1 cellular context compared by ENCODE assay signal in the genomic region with DNA sequence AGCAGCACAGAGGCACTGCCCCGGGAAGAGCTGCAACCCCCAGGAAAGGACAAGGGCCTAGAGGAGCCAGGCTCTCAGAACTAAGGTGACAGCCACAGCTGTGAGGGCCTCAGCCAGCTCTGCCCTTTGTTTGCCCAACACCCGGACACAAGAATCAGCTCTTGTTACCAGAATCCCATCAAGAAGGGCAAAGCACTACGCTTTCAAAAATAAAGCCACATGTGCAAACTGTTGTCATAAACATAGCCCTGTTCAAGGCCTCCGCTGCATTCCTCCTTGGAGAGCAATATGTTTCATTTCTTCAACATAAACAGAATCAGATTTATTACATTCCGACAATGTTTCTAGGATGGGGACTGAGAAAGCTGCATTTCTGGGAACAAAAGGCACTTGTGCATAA.
TF ChIP-seq lines count a peak whose summit lies in the region.

No MANE protein-coding gene starts in this region.

TF ChIP-seq in IMR-90, 13 proteins besides CTCF, POLR2A, EP300 and RAD21:
- TF ChIP-seq MXI1 (IDR thresholded peaks at IDR 0.05; ENCODE audit: borderline replicate concordance, low read depth, low read length) (peak; percentile 88), SMC3 (IDR thresholded peaks at IDR 0.05; ENCODE audit: low read depth, low read length) (0 out of 2 replicates have a peak, but pooled peaks have one; percentile 1)
- TF ChIP-seq, protein P1, sequence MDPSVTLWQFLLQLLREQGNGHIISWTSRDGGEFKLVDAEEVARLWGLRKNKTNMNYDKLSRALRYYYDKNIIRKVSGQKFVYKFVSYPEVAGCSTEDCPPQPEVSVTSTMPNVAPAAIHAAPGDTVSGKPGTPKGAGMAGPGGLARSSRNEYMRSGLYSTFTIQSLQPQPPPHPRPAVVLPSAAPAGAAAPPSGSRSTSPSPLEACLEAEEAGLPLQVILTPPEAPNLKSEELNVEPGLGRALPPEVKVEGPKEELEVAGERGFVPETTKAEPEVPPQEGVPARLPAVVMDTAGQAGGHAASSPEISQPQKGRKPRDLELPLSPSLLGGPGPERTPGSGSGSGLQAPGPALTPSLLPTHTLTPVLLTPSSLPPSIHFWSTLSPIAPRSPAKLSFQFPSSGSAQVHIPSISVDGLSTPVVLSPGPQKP (IDR thresholded peaks at IDR 0.05; ENCODE audit: borderline replicate concordance, low read depth, low read length) = no peak
